ENCODE assay signal across 1 cellular context in genomic region chr6:24974182-24975171, GRCh38.
TF ChIP-seq lines count a peak whose summit lies in the region.

No MANE protein-coding gene starts in this region.

TF ChIP-seq in GM23338, 12 proteins besides CTCF, POLR2A, EP300 and RAD21 (continued from another document):
- TF ChIP-seq JUNB (IDR thresholded peaks at IDR 0.05; ENCODE audit: unreplicated experiment), result no peak
- TF ChIP-seq ZNF462 (CRISPR knock-in tag; IDR thresholded peaks at IDR 0.05), result no peak
- no peak for TF ChIP-seq EZH2phosphoT487 (IDR thresholded peaks at IDR 0.05; ENCODE audit: unreplicated experiment)
- no peak for TF ChIP-seq STAT1 (IDR thresholded peaks at IDR 0.05; ENCODE audit: unreplicated experiment)
- TF ChIP-seq EZH2 (IDR thresholded peaks at IDR 0.05; ENCODE audit: low read depth, unreplicated experiment), result no peak
- TF ChIP-seq ZNF331 (CRISPR knock-in tag; IDR thresholded peaks at IDR 0.05; ENCODE audit: low read depth), result no peak
- TF ChIP-seq ETS1 (IDR thresholded peaks at IDR 0.05), result no peak
